In the genomic region with DNA sequence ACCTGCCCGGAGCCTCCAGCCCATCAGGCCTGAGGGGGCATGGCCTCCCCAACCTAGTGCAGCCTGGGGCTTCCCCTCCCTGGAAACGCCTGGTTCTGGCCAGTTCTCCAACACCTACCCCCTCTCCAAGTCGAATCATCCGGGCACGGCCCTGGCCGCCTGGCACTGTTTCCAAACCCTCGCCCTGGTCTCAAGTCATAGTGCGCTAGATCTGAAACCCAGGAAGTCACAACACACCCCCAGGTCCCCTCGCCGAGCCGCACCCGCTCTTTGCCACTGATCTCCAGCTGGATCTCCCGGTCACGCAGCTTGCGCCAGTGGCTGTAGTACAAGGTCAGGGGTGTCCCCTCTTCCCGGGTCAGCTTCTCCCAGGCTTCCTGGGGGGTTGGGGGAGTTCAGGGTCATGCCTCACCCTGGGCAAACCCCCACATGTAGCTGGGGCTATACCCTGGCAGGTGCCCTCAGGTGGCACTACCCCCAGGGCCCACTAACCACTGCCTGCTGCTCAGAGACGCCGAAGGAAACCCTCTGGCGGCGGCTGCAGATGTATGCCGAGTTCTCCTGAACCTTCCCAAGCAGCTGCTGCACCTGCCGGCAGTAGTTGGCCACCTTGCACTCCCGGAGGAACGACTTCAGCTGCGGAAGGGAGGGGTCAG, we compare ENCODE assay signal across 16 cellular contexts. TPM values are rescaled to one million over a fixed set of nuclear protein-coding genes. Genes with fewer than 3 reads are reported as not detected.
DNase-seq lines count a peak whose midpoint lies in the region; ATAC-seq and TF ChIP-seq lines count a peak whose summit lies in the region.
"Had no signal": no experiment of that assay in that cellular context is flagged by ENCODE, and none has a peak within 500 bp of the region (broad histone marks: within the 10 kb centered on the region; RNA-seq: fewer than 3 reads in every experiment).

No MANE protein-coding gene starts in this region.

- no peak for DNase-seq in natural killer cell
- DNase-seq in natural killer cell treated with Interleukin-12 subunit alpha and Interleukin-12 subunit beta and Interleukin-15 and Interleukin-18, amount 100 ng/mL, for 72 hours (ENCODE audit: low spot score), result no peak
- DNase-seq in spleen, result no peak
- DNase-seq: AML-193; CD4-positive, alpha-beta memory T cell; HFFc6; NCI-H1105 treated with DMSO at 0.1 percent for 48 hours; NCI-H187; NCI-H446 treated with DMSO at 0.1 percent for 48 hours; NCI-H774; SHP77 had no signal

- intact Hi-C loops in natural killer cell (cut with micrococcal nuclease), result no loop called here
- intact Hi-C loops in spleen (cut with DNase I; ENCODE audit: low total_unique reads), result no loop called here

- no peak overlapping the region for H3K4me3 ChIP-seq in spleen

- TF ChIP-seq CTCF in natural killer cell (IDR thresholded peaks at IDR 0.05) (no peak), VCaP (conservative IDR thresholded peaks at IDR 0.05) (no peak), spleen (IDR thresholded peaks at IDR 0.05 in 8 of 11, conservative IDR thresholded peaks at IDR 0.05 in 3 of 11) (no peak)

- ATAC-seq in natural killer cell, result no peak
- ATAC-seq in natural killer cell treated with Interleukin-12 subunit alpha and Interleukin-12 subunit beta and Interleukin-15 and Interleukin-18, amount 100 ng/mL, for 72 hours, result no peak
- ATAC-seq in GM19467 (IDR thresholded peaks at IDR 0.05; ENCODE audit: unreplicated experiment), result no peak
- no peak for ATAC-seq in GM18867 (IDR thresholded peaks at IDR 0.05; ENCODE audit: unreplicated experiment)

- peaks cover 0 to 8% of the 10 kb centered on the region in 2 donors for H3K27me3 Mint-ChIP-seq in natural killer cell (ENCODE audit: low read depth in 2 of 2)
- peaks cover 0 to 3% of the 10 kb centered on the region in 2 donors for H3K27me3 Mint-ChIP-seq in natural killer cell treated with Interleukin-12 subunit alpha and Interleukin-12 subunit beta and Interleukin-15 and Interleukin-18, amount 100 ng/mL, for 72 hours

- H3K4me1 Mint-ChIP-seq in natural killer cell, result peaks cover 0 to 5% of the 10 kb centered on the region in 2 donors
- H3K4me1 Mint-ChIP-seq in natural killer cell treated with Interleukin-12 subunit alpha and Interleukin-12 subunit beta and Interleukin-15 and Interleukin-18, amount 100 ng/mL, for 72 hours (ENCODE audit: low read depth in 2 of 2), result no peaks in the 10 kb centered on the region

- H3K27ac Mint-ChIP-seq in natural killer cell, result peak overlapping the region in 1 of 2 donors; percentile 18
- no peak overlapping the region for H3K27ac Mint-ChIP-seq in natural killer cell treated with Interleukin-12 subunit alpha and Interleukin-12 subunit beta and Interleukin-15 and Interleukin-18, amount 100 ng/mL, for 72 hours
- H3K27ac Mint-ChIP-seq: CD4-positive, alpha-beta memory T cell; HFFc6 had no signal

- no peaks in the 10 kb centered on the region for H3K9me3 Mint-ChIP-seq in natural killer cell
- H3K9me3 Mint-ChIP-seq in natural killer cell treated with Interleukin-12 subunit alpha and Interleukin-12 subunit beta and Interleukin-15 and Interleukin-18, amount 100 ng/mL, for 72 hours, result no peaks in the 10 kb centered on the region
- H3K9me3 Mint-ChIP-seq: CD4-positive, alpha-beta memory T cell; HFFc6 had no signal

- H3K4me1 ChIP-seq in spleen, result peaks cover 10 to 55% (median 31%) of the 10 kb centered on the region in 6 donors

- H3K36me3 ChIP-seq in spleen, result peaks cover 2 to 75% (median 70%) of the 10 kb centered on the region in 6 donors

- peak overlapping the region; percentile 91; the same call in 1 of the 2 replicates for H3K27ac ChIP-seq in VCaP
- peak overlapping the region in 5 of 8 donors; percentile 66 to 82 (median 74) for H3K27ac ChIP-seq in spleen

- no peak for TF ChIP-seq POLR2A in spleen (IDR thresholded peaks at IDR 0.05)

- no peaks in the 10 kb centered on the region for H3K36me3 Mint-ChIP-seq in natural killer cell
- H3K36me3 Mint-ChIP-seq in natural killer cell treated with Interleukin-12 subunit alpha and Interleukin-12 subunit beta and Interleukin-15 and Interleukin-18, amount 100 ng/mL, for 72 hours, result no peaks in the 10 kb centered on the region

- no peaks in the 10 kb centered on the region for H3K9me3 ChIP-seq in spleen

- peak overlapping the region; percentile 21 for H3K4me3 Mint-ChIP-seq in natural killer cell
- H3K4me3 Mint-ChIP-seq in natural killer cell treated with Interleukin-12 subunit alpha and Interleukin-12 subunit beta and Interleukin-15 and Interleukin-18, amount 100 ng/mL, for 72 hours, result no peak overlapping the region
- H3K4me3 Mint-ChIP-seq: HFFc6 had no signal

- 80 to 89% (median 85%) methylated on average over 17 to 25 of the region's 25 CpGs for WGBS in spleen, 5 donors

- H3K27me3 ChIP-seq in spleen (replicated peaks in 1 of 7), result peaks cover 9 to 30% (median 23%) of the 10 kb centered on the region in 7 donors

RNA-seq across cellular contexts. Expression of a gene that starts 13.0 kb away (rescaled TPM):
- 10 to 100 TPM; 61.4 to 66.0 (median 61.8) TPM for total RNA-seq in natural killer cell
- 100 to 1,000 TPM; 113 to 143 TPM for total RNA-seq in natural killer cell treated with Interleukin-12 subunit alpha and Interleukin-12 subunit beta and Interleukin-15 and Interleukin-18, amount 100 ng/mL, for 72 hours
- total RNA-seq in spleen, result 10 to 100 TPM; 26.2 to 61.1 (median 44.7) TPM
- 10 to 100 TPM; 46.6 to 73.4 (median 52.8) TPM for polyA plus RNA-seq in spleen

RNA-seq across cellular contexts. Expression of a gene that starts 14.3 kb away (rescaled TPM):
- total RNA-seq in natural killer cell (10 to 100 TPM; 17.8 to 33.5 (median 22.4) TPM), spleen (10 to 100 TPM; 12.0 to 21.5 (median 18.7) TPM)
- total RNA-seq in natural killer cell treated with Interleukin-12 subunit alpha and Interleukin-12 subunit beta and Interleukin-15 and Interleukin-18, amount 100 ng/mL, for 72 hours, result 10 to 100 TPM; 19.0 to 27.9 TPM
- polyA plus RNA-seq in spleen, result 10 to 100 TPM; 14.1 to 31.6 (median 26.0) TPM

RNA-seq across cellular contexts. Expression of a gene that starts 20.2 kb away (rescaled TPM):
- total RNA-seq in natural killer cell (1 to 10 TPM; 1.3 to 1.9 (median 1.3) TPM), spleen (1 to 10 TPM in 5 of 7 donors, under 1 TPM in 2; 0.65 to 2.2 (median 1.1) TPM)
- total RNA-seq in natural killer cell treated with Interleukin-12 subunit alpha and Interleukin-12 subunit beta and Interleukin-15 and Interleukin-18, amount 100 ng/mL, for 72 hours, result 1 to 10 TPM; 1.4 TPM
- polyA plus RNA-seq in spleen, result under 1 TPM; 0.17 to 0.80 (median 0.63) TPM

RNA-seq across cellular contexts. Expression of a gene that starts 22.3 kb away (rescaled TPM):
- not detected for total RNA-seq in natural killer cell
- total RNA-seq in natural killer cell treated with Interleukin-12 subunit alpha and Interleukin-12 subunit beta and Interleukin-15 and Interleukin-18, amount 100 ng/mL, for 72 hours, result not detected
- 10 to 100 TPM in 5 of 7 donors, 1 to 10 TPM in 2; 7.5 to 37.0 (median 18.1) TPM for total RNA-seq in spleen
- polyA plus RNA-seq in spleen, result 10 to 100 TPM in 2 of 3 donors, 1 to 10 TPM in 1; 7.7 to 33.2 (median 19.8) TPM
- total RNA-seq: CD4-positive, alpha-beta memory T cell had no signal

RNA-seq across cellular contexts. Expression of a gene that starts 35.9 kb away (rescaled TPM):
- total RNA-seq in natural killer cell, result not detected
- total RNA-seq in natural killer cell treated with Interleukin-12 subunit alpha and Interleukin-12 subunit beta and Interleukin-15 and Interleukin-18, amount 100 ng/mL, for 72 hours, result not detected
- under 1 TPM in 3 of 7 donors, not detected in 4; 0.39 to 0.85 (median 0.60) TPM for total RNA-seq in spleen
- under 1 TPM; 0.20 to 0.80 (median 0.21) TPM for polyA plus RNA-seq in spleen
- total RNA-seq: CD4-positive, alpha-beta memory T cell; Daoy; H1 had no signal
- polyA plus RNA-seq: H1 had no signal
